32 cellular contexts compared by ENCODE assay signal in genomic region chr13:64755961-64756360, GRCh38.
"Had no signal": no experiment of that assay in that cellular context is flagged by ENCODE, and none has a peak within 500 bp of the region (broad histone marks: within the 10 kb centered on the region; RNA-seq: fewer than 3 reads in every experiment).

No MANE protein-coding gene starts in this region.

- H3K4me1 ChIP-seq: breast epithelium, SJCRH30 had no signal

- H3K27me3 ChIP-seq: breast epithelium, SJCRH30 had no signal

- H3K4me3 ChIP-seq: breast epithelium, K562, SJCRH30 had no signal

- DNase-seq: activated B cell treated with CpG ODN at 0.5 μM for 24 hours; activated CD4-positive, alpha-beta T cell treated with anti-CD3 and anti-CD28 coated beads for 1 hour; activated CD4-positive, alpha-beta T cell treated with anti-CD3 and anti-CD28 coated beads, Interleukin-2, amount 50 U/mL, for 1 hour; activated CD8-positive, alpha-beta memory T cell treated with anti-CD3 and anti-CD28 coated beads, Interleukin-2, amount 50 U/mL, for 48 hours; activated CD8-positive, alpha-beta T cell treated with anti-CD3 and anti-CD28 coated beads for 36 hours; activated effector memory CD4-positive, alpha-beta T cell treated with Interleukin-2 at 50 U/mL for 16 hours; activated naive CD4-positive, alpha-beta T cell; activated naive CD8-positive, alpha-beta T cell treated with anti-CD3 and anti-CD28 coated beads, Interleukin-2, amount 50 U/mL, for 24 hours; activated T-cell treated with anti-CD3 and anti-CD28 coated beads, Interleukin-2, amount 50 U/mL, for 24 hours; amygdala; caudate nucleus; Karpas-422; MM.1S; NCI-H1105; NCI-H1436; NCI-H1694 treated with DMSO at 0.1 percent for 48 hours; NCI-H2029 treated with DMSO at 0.1 percent for 48 hours; NCI-H510A treated with DMSO at 0.1 percent for 48 hours; NCI-H69; NK-92 treated with Interleukin-12 subunit alpha and Interleukin-12 subunit beta, amount 100 ng/mL, for 24 hours; OCI-M1; Right ventricle myocardium superior; SJCRH30; T-cell; T-helper 2 cell; T1000 had no signal

- H3K4me1 Mint-ChIP-seq: activated B cell treated with CpG ODN at 0.5 μM for 24 hours; activated naive CD4-positive, alpha-beta T cell treated with anti-CD3 and anti-CD28 coated beads, Interleukin-2, amount 50 U/mL, for 24 hours; activated naive CD8-positive, alpha-beta T cell treated with anti-CD3 and anti-CD28 coated beads, Interleukin-2, amount 50 U/mL, for 24 hours; T-cell had no signal

- H3K4me3 Mint-ChIP-seq: activated B cell treated with CpG ODN at 0.5 μM for 24 hours; activated CD8-positive, alpha-beta T cell treated with anti-CD3 and anti-CD28 coated beads for 36 hours; activated naive CD4-positive, alpha-beta T cell treated with anti-CD3 and anti-CD28 coated beads, Interleukin-2, amount 50 U/mL, for 24 hours; activated naive CD8-positive, alpha-beta T cell treated with anti-CD3 and anti-CD28 coated beads, Interleukin-2, amount 50 U/mL, for 24 hours; activated T-cell treated with anti-CD3 and anti-CD28 coated beads, Interleukin-2, amount 50 U/mL, for 24 hours; activated T-helper 1 cell treated with anti-CD3 and anti-CD28 coated beads, Interleukin-12 subunit alpha, Interleukin-12 subunit beta, Interleukin-2, Interleukin-4 antibody, amounts not matched to agents 30 ng/mL and 10 ng/mL and 1 ng/mL, durations not matched to agents 14 hours and 24 hours and 36 hours; T-cell had no signal

- H3K36me3 Mint-ChIP-seq: activated naive CD4-positive, alpha-beta T cell treated with anti-CD3 and anti-CD28 coated beads, Interleukin-2, amount 50 U/mL, for 24 hours; T-cell had no signal

- H3K9me3 ChIP-seq: breast epithelium, SJCRH30 had no signal

- H3K27ac ChIP-seq: breast epithelium, RWPE1, SJCRH30 had no signal

- H3K27me3 Mint-ChIP-seq: activated B cell treated with CpG ODN at 0.5 μM for 24 hours; activated CD8-positive, alpha-beta T cell treated with anti-CD3 and anti-CD28 coated beads for 36 hours; activated naive CD4-positive, alpha-beta T cell treated with anti-CD3 and anti-CD28 coated beads, Interleukin-2, amount 50 U/mL, for 24 hours; activated naive CD8-positive, alpha-beta T cell treated with anti-CD3 and anti-CD28 coated beads, Interleukin-2, amount 50 U/mL, for 24 hours; activated T-cell treated with anti-CD3 and anti-CD28 coated beads, Interleukin-2, amount 50 U/mL, for 24 hours; T-cell had no signal

- ATAC-seq: activated CD8-positive, alpha-beta T cell treated with anti-CD3 and anti-CD28 coated beads for 36 hours; activated naive CD8-positive, alpha-beta T cell treated with anti-CD3 and anti-CD28 coated beads, Interleukin-2, amount 50 U/mL, for 24 hours; K562; Panc1; T-cell had no signal

- H3K27ac Mint-ChIP-seq: activated B cell treated with CpG ODN at 0.5 μM for 24 hours; activated CD8-positive, alpha-beta T cell treated with anti-CD3 and anti-CD28 coated beads for 36 hours; activated naive CD4-positive, alpha-beta T cell treated with anti-CD3 and anti-CD28 coated beads, Interleukin-2, amount 50 U/mL, for 24 hours; activated naive CD8-positive, alpha-beta T cell treated with anti-CD3 and anti-CD28 coated beads, Interleukin-2, amount 50 U/mL, for 24 hours; activated T-cell treated with anti-CD3 and anti-CD28 coated beads, Interleukin-2, amount 50 U/mL, for 24 hours; activated T-helper 1 cell treated with anti-CD3 and anti-CD28 coated beads, Interleukin-12 subunit alpha, Interleukin-12 subunit beta, Interleukin-2, Interleukin-4 antibody, amounts not matched to agents 30 ng/mL and 10 ng/mL and 1 ng/mL, durations not matched to agents 14 hours and 24 hours and 36 hours; T-cell had no signal
